ENCODE assay signal across 23 cellular contexts in the genomic region with DNA sequence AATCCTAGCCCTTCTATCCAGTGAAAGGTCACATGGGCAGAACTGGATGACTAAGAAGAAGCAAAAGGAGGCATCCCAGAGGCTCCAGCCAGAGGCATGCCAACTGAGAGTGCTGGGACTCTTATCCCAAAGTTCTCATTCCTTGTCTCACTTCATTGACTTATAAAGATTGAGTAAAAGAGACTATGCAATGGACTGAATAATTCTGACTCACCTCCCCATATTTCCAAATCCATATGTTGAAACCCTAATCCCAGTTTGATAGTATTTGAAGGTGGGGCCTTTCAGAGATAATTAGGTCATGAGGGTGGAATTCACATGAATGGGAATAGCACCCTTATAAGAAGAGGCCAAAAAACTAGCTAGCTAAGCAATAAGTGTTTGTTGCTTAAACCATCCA.
A peak's percentile ranks its signal among the peaks of the same experiment; 100 is the strongest.
DNase-seq lines count a peak whose midpoint lies in the region; ATAC-seq, FAIRE-seq and TF ChIP-seq lines count a peak whose summit lies in the region.
"Had no signal": no experiment of that assay in that cellular context is flagged by ENCODE, and none has a peak within 500 bp of the region (broad histone marks: within the 10 kb centered on the region; RNA-seq: fewer than 3 reads in every experiment).

No MANE protein-coding gene starts in this region.

- H3K79me1 ChIP-seq in mesendoderm (ENCODE audit: low read length) = no peaks in the 10 kb centered on the region

- H2BK120ac ChIP-seq in mesendoderm (ENCODE audit: low read depth, low read length) = no peak overlapping the region

- no peak overlapping the region for H4K8ac ChIP-seq in mesendoderm (ENCODE audit: low read depth, low read length)

- no peak for ATAC-seq in GM18861 (IDR thresholded peaks at IDR 0.05; ENCODE audit: unreplicated experiment)
- ATAC-seq: CD8-positive, alpha-beta T cell; HCT116; Right ventricle myocardium inferior had no signal

- no peak overlapping the region for H3K23ac ChIP-seq in mesendoderm (ENCODE audit: low read length)

- peak; percentile 60 for FAIRE-seq in bronchial epithelial cell (lab: Jason Lieb, UNC)
- FAIRE-seq: GM12891 had no signal

- H3K4ac ChIP-seq in mesendoderm (ENCODE audit: low read depth, low read length) = no peak overlapping the region

- no peaks in the 10 kb centered on the region for H3K4me1 ChIP-seq in mesendoderm (ENCODE audit: control insufficient read depth, low read depth, low read length)
- H3K4me1 ChIP-seq: Peyer's patch, SJSA1 had no signal

- H2BK5ac ChIP-seq in mesendoderm (ENCODE audit: low read length) = no peak overlapping the region

- H2AK5ac ChIP-seq in mesendoderm (ENCODE audit: low read length) = no peak overlapping the region

- H3K36me3 ChIP-seq in bronchial epithelial cell (ENCODE audit: control insufficient read depth, insufficient read depth, low read length) (no peaks in the 10 kb centered on the region), mesendoderm (ENCODE audit: control insufficient read depth, insufficient read depth, low read length) (no peaks in the 10 kb centered on the region)
- H3K36me3 ChIP-seq: BLaER1 treated with 17β-estradiol and CSF1 and Interleukin-3, amounts not matched to agents 10 nM and 100 nM; Peyer's patch; SJSA1 had no signal

- H3K18ac ChIP-seq in mesendoderm (ENCODE audit: low read length) = no peak overlapping the region

- no peak overlapping the region for H3K9ac ChIP-seq in mesendoderm (ENCODE audit: low read length)
- H3K9ac ChIP-seq: BLaER1 treated with 17β-estradiol and CSF1 and Interleukin-3, amounts not matched to agents 10 nM and 100 nM had no signal

- H2BK15ac ChIP-seq in mesendoderm (replicated peaks; ENCODE audit: low read depth) = no peak overlapping the region

- no peak overlapping the region for H3K27ac ChIP-seq in mesendoderm (ENCODE audit: low read depth, low read length)
- H3K27ac ChIP-seq: BLaER1 treated with 17β-estradiol and CSF1 and Interleukin-3, amounts not matched to agents 10 nM and 100 nM; Peyer's patch; SJSA1 had no signal

- H3K4me3 ChIP-seq in bronchial epithelial cell (ENCODE audit: low read depth, low read length) (no peak overlapping the region), foreskin fibroblast (ENCODE audit: low read depth in 1 of 2, low read length in 2 of 2) (no peak overlapping the region), mesendoderm (ENCODE audit: low read length) (no peak overlapping the region)
- H3K4me3 ChIP-seq: BLaER1 treated with 17β-estradiol and CSF1 and Interleukin-3, amounts not matched to agents 10 nM and 100 nM; Peyer's patch; SJSA1 had no signal

- no peak overlapping the region for H3K56ac ChIP-seq in mesendoderm (ENCODE audit: low read length)

- H3K4me2 ChIP-seq in mesendoderm (ENCODE audit: low read length) = no peak overlapping the region
- H3K4me2 ChIP-seq: BLaER1 treated with 17β-estradiol and CSF1 and Interleukin-3, amounts not matched to agents 10 nM and 100 nM had no signal

- no peaks in the 10 kb centered on the region for H3K79me2 ChIP-seq in mesendoderm (ENCODE audit: control insufficient read depth, insufficient read depth, low read length)

- H4K5ac ChIP-seq in mesendoderm (ENCODE audit: low read length) = no peak overlapping the region

- H3K27me3 ChIP-seq in bronchial epithelial cell (ENCODE audit: control insufficient read depth, insufficient read depth, low read length) (no peaks in the 10 kb centered on the region), mesendoderm (ENCODE audit: insufficient read depth, low read length, poor library complexity) (no peaks in the 10 kb centered on the region)
- H3K27me3 ChIP-seq: BLaER1 treated with 17β-estradiol and CSF1 and Interleukin-3, amounts not matched to agents 10 nM and 100 nM; Peyer's patch; SJSA1 had no signal

- DNase-seq in NCI-H226 (peak; percentile 70), bronchial epithelial cell (ENCODE audit: low read depth) (peak; percentile 85), foreskin fibroblast (peak; percentile 10 to 64), mesendoderm (no peak), GDM1 (lab: John Stamatoyannopoulos, UW) (no peak), NCI-H146 (lab: John Stamatoyannopoulos, UW) (no peak)
- DNase-seq: CD8-positive, alpha-beta T cell; DND-41; GOT3; Karpas-422; MM.1S; NCI-H1048; NCI-H1436 treated with DMSO at 0.1 percent for 48 hours; NCI-H2081; NCI-H2171; NCI-H446; Peyer's patch had no signal

- TF ChIP-seq CTCF in bronchial epithelial cell (IDR thresholded peaks at IDR 0.05; ENCODE audit: insufficient read depth, low read length, severe bottlenecking) (no peak), foreskin fibroblast (IDR thresholded peaks at IDR 0.05; ENCODE audit: low read depth, low read length) (no peak)

Comparison
In these comparisons a context has a peak if more than half of its experiments do, and no peak if none do; other contexts are left out.
1. DNase-seq: peak in NCI-H226 (single experiment), bronchial epithelial cell (single experiment) and foreskin fibroblast (2 of 2); none in mesendoderm (single experiment), GDM1 (single experiment) and NCI-H146 (single experiment).